In genomic region chr11:64260147-64260708, GRCh38 we compare ENCODE assay signal across 1 cellular context.
TF ChIP-seq lines count a peak whose summit lies in the region.

No MANE protein-coding gene starts in this region.

TF ChIP-seq in IMR-90, 13 proteins besides CTCF, POLR2A, EP300 and RAD21 (continued from another document):
- no peak for TF ChIP-seq NFE2L2 (IDR thresholded peaks at IDR 0.05; ENCODE audit: low read depth, low read length)
- TF ChIP-seq MAFK (IDR thresholded peaks at IDR 0.05; ENCODE audit: low read depth, low read length), result no peak
